ENCODE assay signal across 18 cellular contexts in the genomic region with DNA sequence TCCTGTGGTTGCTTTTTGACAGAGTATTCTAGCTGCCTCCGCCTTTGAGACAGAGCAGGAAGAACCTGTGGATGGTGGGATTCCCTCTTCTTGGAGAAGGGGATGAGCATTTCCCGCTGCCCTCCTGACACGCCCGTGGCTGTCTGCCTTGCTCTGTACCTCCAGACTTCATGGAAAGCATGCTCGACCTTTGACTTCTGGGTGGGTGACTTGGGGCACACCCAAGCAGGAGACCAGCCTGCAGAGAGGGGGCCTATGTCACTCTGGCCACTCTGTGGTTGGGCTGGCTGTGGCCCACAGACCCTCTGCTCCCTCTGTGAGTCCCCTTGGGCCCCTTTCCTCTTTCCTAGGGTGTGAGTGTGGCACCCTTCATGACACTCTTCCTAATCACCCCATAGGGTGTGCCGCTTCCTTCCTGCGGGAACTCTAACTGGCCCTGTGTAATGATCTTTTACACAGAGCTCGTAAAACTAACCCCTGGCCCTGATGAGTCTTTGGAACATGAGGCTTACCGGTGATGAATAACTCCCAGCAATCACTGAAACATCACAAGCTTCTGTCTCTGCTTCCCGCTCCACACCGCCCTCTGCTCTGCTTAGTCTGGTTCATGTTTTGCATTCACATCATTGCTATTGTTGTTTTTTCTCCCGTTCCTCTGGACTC.
A peak's percentile ranks its signal among the peaks of the same experiment; 100 is the strongest.
DNase-seq lines count a peak whose midpoint lies in the region; ATAC-seq and TF ChIP-seq lines count a peak whose summit lies in the region.
"Had no signal": no experiment of that assay in that cellular context is flagged by ENCODE, and none has a peak within 500 bp of the region (broad histone marks: within the 10 kb centered on the region; RNA-seq: fewer than 3 reads in every experiment).

No MANE protein-coding gene starts in this region.

- no peak for ATAC-seq in GM19455 (IDR thresholded peaks at IDR 0.05; ENCODE audit: unreplicated experiment)
- ATAC-seq in activated T-cell treated with anti-CD3 and anti-CD28 coated beads, Interleukin-2, amount 50 U/mL, for 72 hours (replicated peaks in 1 of 2): no peak
- ATAC-seq: A549, Panc1 had no signal

- no peaks in the 10 kb centered on the region for H3K36me3 Mint-ChIP-seq in nephron (ENCODE audit: low read depth)
- no peaks in the 10 kb centered on the region for H3K36me3 Mint-ChIP-seq in activated T-cell treated with anti-CD3 and anti-CD28 coated beads, Interleukin-2, amount 50 U/mL, for 72 hours (ENCODE audit: insufficient read depth in 2 of 2)

- H3K27ac ChIP-seq in epithelial cell of prostate: peak overlapping the region; percentile 40
- H3K27ac ChIP-seq: A549; BLaER1 treated with 17β-estradiol and CSF1 and Interleukin-3, amounts not matched to agents 10 nM and 100 nM; HL-60 had no signal

- TF ChIP-seq CTCF in nephron (IDR thresholded peaks at IDR 0.05; ENCODE audit: unreplicated experiment in 3 of 3): no peak

- H3K27me3 Mint-ChIP-seq in nephron (ENCODE audit: low read depth): peaks cover 12% of the 10 kb centered on the region
- H3K27me3 Mint-ChIP-seq in activated T-cell treated with anti-CD3 and anti-CD28 coated beads, Interleukin-2, amount 50 U/mL, for 72 hours (ENCODE audit: low read depth): peaks cover 18% of the 10 kb centered on the region

- H3K9me3 Mint-ChIP-seq in nephron: no peaks in the 10 kb centered on the region
- H3K9me3 Mint-ChIP-seq in activated T-cell treated with anti-CD3 and anti-CD28 coated beads, Interleukin-2, amount 50 U/mL, for 72 hours: peaks cover 0 to 2% of the 10 kb centered on the region in 2 donors

- H3K27ac Mint-ChIP-seq in nephron: peak overlapping the region; percentile 55 to 78 (median 60)
- no peak overlapping the region for H3K27ac Mint-ChIP-seq in activated T-cell treated with anti-CD3 and anti-CD28 coated beads, Interleukin-2, amount 50 U/mL, for 72 hours

- DNase-seq in CMK (ENCODE audit: low read depth): peak; percentile 21
- peak; percentile 3 for DNase-seq in M059J (ENCODE audit: low read depth)
- DNase-seq in epithelial cell of prostate (ENCODE audit: low read depth, low spot score): peak; percentile 63
- no peak for DNase-seq in SHP77 (lab: John Stamatoyannopoulos, UW)
- DNase-seq in NCI-H345 (lab: John Stamatoyannopoulos, UW): no peak
- DNase-seq in activated T-cell treated with anti-CD3 and anti-CD28 coated beads, Interleukin-2, amount 50 U/mL, for 72 hours: no peak
- DNase-seq: DMS 273 treated with DMSO at 0.1 percent for 48 hours, NCI-H1436 treated with DMSO at 0.1 percent for 48 hours, NCI-H2029 treated with DMSO at 0.1 percent for 48 hours, NCI-H2171 treated with DMSO at 0.1 percent for 48 hours, NCI-H524 treated with DMSO at 0.1 percent for 48 hours, SIG-M5 had no signal

- H3K4me3 Mint-ChIP-seq in nephron: no peak overlapping the region
- no peak overlapping the region for H3K4me3 Mint-ChIP-seq in activated T-cell treated with anti-CD3 and anti-CD28 coated beads, Interleukin-2, amount 50 U/mL, for 72 hours

- peaks cover 7% of the 10 kb centered on the region for H3K4me1 Mint-ChIP-seq in nephron
- peaks cover 5% of the 10 kb centered on the region for H3K4me1 Mint-ChIP-seq in activated T-cell treated with anti-CD3 and anti-CD28 coated beads, Interleukin-2, amount 50 U/mL, for 72 hours (ENCODE audit: low read depth)

Comparison
In these comparisons a context has a peak if more than half of its experiments do, and no peak if none do; other contexts are left out.
1. DNase-seq: peak in CMK (single experiment), M059J (single experiment) and epithelial cell of prostate (single experiment); none in SHP77 (0 of 2), NCI-H345 (single experiment) and activated T-cell treated with anti-CD3 and anti-CD28 coated beads, Interleukin-2, amount 50 U/mL, for 72 hours (0 of 2).